21 cellular contexts compared by ENCODE assay signal in genomic region chr15:26721231-26721630, GRCh38. TPM values are rescaled to one million over a fixed set of nuclear protein-coding genes. Genes with fewer than 3 reads are reported as not detected.
DNase-seq lines count a peak whose midpoint lies in the region; ATAC-seq, FAIRE-seq and TF ChIP-seq lines count a peak whose summit lies in the region.
"Had no signal": no experiment of that assay in that cellular context is flagged by ENCODE, and none has a peak within 500 bp of the region (broad histone marks: within the 10 kb centered on the region; RNA-seq: fewer than 3 reads in every experiment).

No MANE protein-coding gene starts in this region.

- CTCF ChIA-PET in H1 (lab: Charles Lee; ENCODE audit: partially characterized antibody), result interaction anchor here (0.6 to 2.0 kb wide), 7 partner anchors 14 to 118 kb away, joined by 3 to 6 read pairs (median 4); no protein-coding TSS in a partner anchor

- peaks cover 10 to 72% of the 10 kb centered on the region in 2 experiments for H3K79me2 ChIP-seq in H1 (ENCODE audit: control insufficient read depth in 1 of 2, insufficient read depth in 2 of 2, low read length in 2 of 2)

- POLR2A ChIA-PET in H1 (lab: Charles Lee; ENCODE audit: partially characterized antibody), result interaction anchor here (0.7 to 1.8 kb wide), 4 partner anchors 8 to 15 kb away, joined by 3 to 5 read pairs (median 4); no protein-coding TSS in a partner anchor

- FAIRE-seq in H1 (lab: Jason Lieb, UNC), result peak; percentile 93

- no peak for ATAC-seq in aorta (ENCODE audit: low FRiP score)
- ATAC-seq: CD8-positive, alpha-beta T cell; SK-N-SH treated with all-trans-retinoic acid at 6 μM for 48 hours had no signal

- H2BK12ac ChIP-seq in H1 (ENCODE audit: low read depth, low read length), result no peak overlapping the region

- TF ChIP-seq EP300 in H1 (IDR thresholded peaks at IDR 0.05; ENCODE audit: borderline replicate concordance in 1 of 2, low read depth in 2 of 2, low read length in 2 of 2), result no peak

- TF ChIP-seq CTCF in H1 (IDR thresholded peaks at IDR 0.05; ENCODE audit: control extremely low read depth in 1 of 3, insufficient read depth in 1 of 3, low read depth in 1 of 3, low read length in 3 of 3), result no peak

- H3K18ac ChIP-seq in H1 (ENCODE audit: extremely low read depth, low read length), result peak overlapping the region; percentile 63

- in situ Hi-C loops in HAP-1 (cut with MboI; ENCODE audit: low sequenced_read_pairs), result no loop called here

- no peak overlapping the region for H2AFZ ChIP-seq in H1 (ENCODE audit: low read length)

- H3K27ac ChIP-seq in H1 (ENCODE audit: low read depth, low read length) (no peak overlapping the region), iPS-18a (ENCODE audit: low read length) (no peak overlapping the region), aorta (ENCODE audit: low read depth in 1 of 2, low read length in 2 of 2) (no peak overlapping the region)
- H3K27ac ChIP-seq: BLaER1, Peyer's patch had no signal

- no peak overlapping the region for H4K8ac ChIP-seq in H1 (ENCODE audit: extremely low read depth, insufficient read depth, low read length)

- H3K23ac ChIP-seq in H1 (ENCODE audit: insufficient read length), result no peak overlapping the region

- no peak for TF ChIP-seq RAD21 in H1 (IDR thresholded peaks at IDR 0.05 in 1 of 2, conservative IDR thresholded peaks at IDR 0.05 in 1 of 2; ENCODE audit: low read depth in 2 of 2, low read length in 2 of 2)

- no peak overlapping the region for H2BK20ac ChIP-seq in H1 (ENCODE audit: low read length)

- H3K27me3 ChIP-seq in HAP-1 (ENCODE audit: low read depth), result no peaks in the 10 kb centered on the region
- no peaks in the 10 kb centered on the region for H3K27me3 ChIP-seq in H1 (replicated peaks in 1 of 4; ENCODE audit: control insufficient read depth in 3 of 4, extremely low read depth in 1 of 4, insufficient read depth in 3 of 4, low read length in 3 of 4)
- H3K27me3 ChIP-seq in iPS-18a (ENCODE audit: control insufficient read depth, insufficient read depth, low read length), result no peaks in the 10 kb centered on the region
- no peaks in the 10 kb centered on the region for H3K27me3 ChIP-seq in aorta (ENCODE audit: control insufficient read depth in 1 of 2, insufficient read depth in 2 of 2, low read length in 1 of 2)
- H3K27me3 ChIP-seq: BLaER1, Peyer's patch had no signal

- H3K4me2 ChIP-seq in H1 (ENCODE audit: insufficient read depth in 1 of 2, low read depth in 2 of 2, low read length in 2 of 2), result peak overlapping the region; percentile 58 to 63
- H3K4me2 ChIP-seq: BLaER1 had no signal

- no peak overlapping the region for H3K4ac ChIP-seq in H1 (replicated peaks; ENCODE audit: insufficient read length, low read depth, low read length)

- no peak overlapping the region for H2BK15ac ChIP-seq in H1 (ENCODE audit: low read length)

- 2% methylated on average over 3 of the region's 3 CpGs; no CpG with 5 or more reads in 1 of the 2 experiments for WGBS in H1 (ENCODE audit: extremely low coverage in 1 of 2, insufficient coverage in 1 of 2, insufficient read length in 1 of 2, insufficient replicate concordance in 2 of 2, low coverage in 1 of 2, low lambda C conversion rate in 2 of 2, missing lambda C conversion rate in 1 of 2), 2 experiments
- WGBS in aorta, 2 donors, result 7 to 15% methylated on average over 3 of the region's 3 CpGs

- H2AK5ac ChIP-seq in H1 (ENCODE audit: low read depth, low read length), result no peak overlapping the region

- H2BK5ac ChIP-seq in H1 (ENCODE audit: low read depth, low read length), result 0 out of 2 replicates have a peak overlapping the region, but pooled peaks have one; percentile 55

- H3K4me1 ChIP-seq in HAP-1 (peaks cover 32% of the 10 kb centered on the region), H1 (replicated peaks in 1 of 4; ENCODE audit: control insufficient read depth in 3 of 4, insufficient read depth in 4 of 4, low read length in 3 of 4) (peaks cover 22 to 42% (median 34%) of the 10 kb centered on the region in 4 experiments), iPS-18a (ENCODE audit: control insufficient read depth, low read depth, low read length) (peaks cover 56% of the 10 kb centered on the region), aorta (ENCODE audit: control insufficient read depth in 1 of 2, insufficient read depth in 2 of 2, low read length in 2 of 2) (no peaks in the 10 kb centered on the region)
- H3K4me1 ChIP-seq: BLaER1, Peyer's patch had no signal

- H3K9me3 ChIP-seq in HAP-1 (no peaks in the 10 kb centered on the region), H1 (ENCODE audit: insufficient read depth in 2 of 2, low read depth in 1 of 2, low read length in 1 of 2) (no peaks in the 10 kb centered on the region), iPS-18a (ENCODE audit: control insufficient read depth, low read depth, low read length) (no peaks in the 10 kb centered on the region), aorta (ENCODE audit: control insufficient read depth, low read length) (no peaks in the 10 kb centered on the region)
- H3K9me3 ChIP-seq: BLaER1, Peyer's patch had no signal

- peaks cover 3 to 6% of the 10 kb centered on the region in 2 experiments for H4K20me1 ChIP-seq in H1 (replicated peaks in 1 of 2; ENCODE audit: control insufficient read depth in 1 of 2, insufficient read depth in 2 of 2, low read length in 2 of 2)
- H4K20me1 ChIP-seq: BLaER1 had no signal

- H3K4me3 ChIP-seq in HAP-1, result no peak overlapping the region
- peak overlapping the region in 3 of 4 experiments; percentile 10 to 44 (median 21); a peak in 4 of 8 replicates for H3K4me3 ChIP-seq in H1 (ENCODE audit: extremely low read depth in 1 of 4, insufficient read depth in 2 of 4, low read depth in 3 of 4, low read length in 4 of 4)
- H3K4me3 ChIP-seq in iPS-18a (ENCODE audit: low read length), result peak overlapping the region; percentile 33
- no peak overlapping the region for H3K4me3 ChIP-seq in aorta (ENCODE audit: low read length in 2 of 2)
- H3K4me3 ChIP-seq: BLaER1, Peyer's patch had no signal

- no peak overlapping the region for H2BK120ac ChIP-seq in H1 (replicated peaks; ENCODE audit: low read depth, low read length)

- peak overlapping the region; percentile 33 for H3K56ac ChIP-seq in H1 (replicated peaks; ENCODE audit: insufficient read length, low read depth, low read length)

- H4K91ac ChIP-seq in H1 (replicated peaks; ENCODE audit: insufficient read length, low read length), result no peak overlapping the region

- intact Hi-C loops in aorta (cut with DNase I), result no loop called here

- TF ChIP-seq POLR2A in H1 (IDR thresholded peaks at IDR 0.05; ENCODE audit: control extremely low read depth in 1 of 2, low read depth in 2 of 2, low read length in 2 of 2), result no peak

- H3K23me2 ChIP-seq in H1 (ENCODE audit: low read depth, low read length), result no peaks in the 10 kb centered on the region; the same call in 1 of the 2 replicates

- DNase-seq in HAP-1 (ENCODE audit: low spot score in 2 of 2) (peak; percentile 71 to 75), H1 (ENCODE audit: low read depth in 1 of 2, low spot score in 2 of 2) (peak; percentile 53 to 57), MV-4-11 (lab: John Stamatoyannopoulos, UW) (no peak), NCI-H345 (lab: John Stamatoyannopoulos, UW) (no peak), aorta (no peak)
- no peak for DNase-seq in effector CD4-positive, alpha-beta T cell
- DNase-seq: ACHN; Calu3; CD8-positive, alpha-beta T cell; DMS153; GF-D8; KG1; NCI-H1105; NCI-H2029 treated with DMSO at 0.1 percent for 48 hours; NCI-H226; NCI-H524 treated with DMSO at 0.1 percent for 48 hours; NCI-H82; Peyer's patch had no signal

- H3K14ac ChIP-seq in H1 (ENCODE audit: insufficient read length), result no peak overlapping the region

- H4K5ac ChIP-seq in H1 (ENCODE audit: insufficient read length, low read depth, low read length), result peak overlapping the region; percentile 10

- peaks cover 6% of the 10 kb centered on the region; the same call in 1 of the 2 replicates for H3K79me1 ChIP-seq in H1 (ENCODE audit: low read depth, low read length)

- no peak overlapping the region; a peak in 1 of 7 replicates for H3K9ac ChIP-seq in H1 (replicated peaks in 1 of 4; ENCODE audit: extremely low read depth in 1 of 4, low read depth in 3 of 4, low read length in 3 of 4)
- no peak overlapping the region for H3K9ac ChIP-seq in iPS-18a (ENCODE audit: low read length)
- H3K9ac ChIP-seq: BLaER1 had no signal

- H3K36me3 ChIP-seq in HAP-1 (replicated peaks), result peaks cover 3% of the 10 kb centered on the region; the same call in 1 of the 2 replicates
- H3K36me3 ChIP-seq in H1 (ENCODE audit: control insufficient read depth in 2 of 4, insufficient read depth in 4 of 4, low read length in 3 of 4), result no peaks in the 10 kb centered on the region
- H3K36me3 ChIP-seq in iPS-18a (ENCODE audit: control insufficient read depth, low read depth, low read length), result no peaks in the 10 kb centered on the region
- H3K36me3 ChIP-seq in aorta (ENCODE audit: control insufficient read depth in 1 of 2, insufficient read depth in 2 of 2, low read length in 1 of 2), result no peaks in the 10 kb centered on the region
- H3K36me3 ChIP-seq: BLaER1, Peyer's patch had no signal

TF ChIP-seq in H1, 55 proteins besides CTCF, POLR2A, EP300 and RAD21:
- TF ChIP-seq YY1 (IDR thresholded peaks at IDR 0.05; ENCODE audit: low read depth, low read length) (0 out of 2 replicates have a peak, but pooled peaks have one; percentile 62), POU5F1 (IDR thresholded peaks at IDR 0.05; ENCODE audit: low read depth, low read length) (peak; percentile 53; the same call in 1 of the 2 replicates), HDAC2 (IDR thresholded peaks at IDR 0.05; ENCODE audit: borderline replicate concordance in 1 of 2, low read depth in 2 of 2, low read length in 2 of 2) (no peak), HDAC6 (IDR thresholded peaks at IDR 0.05; ENCODE audit: low read depth, low read length) (no peak), NANOG (IDR thresholded peaks at IDR 0.05; ENCODE audit: insufficient read depth, low read depth, low read length, poor library complexity, severe bottlenecking) (peak; percentile 42), GTF2F1 (IDR thresholded peaks at IDR 0.05; ENCODE audit: borderline replicate concordance, low read depth, low read length) (no peak)

RNA-seq across cellular contexts. Expression of gene GABRB3, which starts 51.6 kb away (rescaled TPM):
- 163 TPM in 2 replicates for total RNA-seq in H1 (2021; fragmentation: NEBNext Ultra II Directional; extraction: Animal tissue kit (Norgen Biotek cat#: 25700))
- 88.5 and 98.8 TPM in 2 replicates for polyA plus RNA-seq in H1 (2011; rRNA removed)
- 80.6 TPM for polyA plus RNA-seq in H1 (2011; cell fraction: cytosol; rRNA removed)
- 117 TPM for polyA plus RNA-seq in H1 (2011; cell fraction: nucleus; rRNA removed)
- 94.3 to 128 TPM (median 127 TPM) in 4 replicates for polyA plus RNA-seq in H1 (2012, experiment 1 of 2)
- polyA plus RNA-seq in H1 (2012, experiment 2 of 2), result 8.9 TPM
- 128 TPM for polyA plus RNA-seq in H1 (2013, experiment 1 of 2)
- polyA plus RNA-seq in H1 (2013, experiment 2 of 2), result 141 TPM
- polyA minus RNA-seq in H1 (2011; rRNA and poly(A)+ RNA removed), result 286 and 396 TPM in 2 replicates
- polyA minus RNA-seq in H1 (2011; cell fraction: cytosol; rRNA and poly(A)+ RNA removed), result 84.6 TPM
- polyA minus RNA-seq in H1 (2011; cell fraction: nucleus; rRNA and poly(A)+ RNA removed), result 179 TPM
- total RNA-seq in aorta, result 1 to 10 TPM; 1.0 to 1.1 TPM
- polyA plus RNA-seq in aorta, result under 1 TPM; 0.50 to 0.79 TPM
- total RNA-seq: Calu3 had no signal

Comparison
In these comparisons a context has a peak if more than half of its experiments do, and no peak if none do; other contexts are left out.
1. DNase-seq: peak in HAP-1 (2 of 2) and H1 (2 of 2); none in MV-4-11 (single experiment), NCI-H345 (single experiment), effector CD4-positive, alpha-beta T cell (single experiment) and aorta (0 of 2).
2. H3K4me3 ChIP-seq: peak in H1 (3 of 4) and iPS-18a (single experiment); none in HAP-1 (single experiment) and aorta (0 of 2).
3. RNA of gene GABRB3, which starts 51.6 kb away (total RNA-seq): 163 TPM in H1; 1.0 to 1.1 TPM in aorta; every median in the first group is over 10 times any median in the second.